Comparison of ENCODE assay signal across 34 cellular contexts in the genomic region with DNA sequence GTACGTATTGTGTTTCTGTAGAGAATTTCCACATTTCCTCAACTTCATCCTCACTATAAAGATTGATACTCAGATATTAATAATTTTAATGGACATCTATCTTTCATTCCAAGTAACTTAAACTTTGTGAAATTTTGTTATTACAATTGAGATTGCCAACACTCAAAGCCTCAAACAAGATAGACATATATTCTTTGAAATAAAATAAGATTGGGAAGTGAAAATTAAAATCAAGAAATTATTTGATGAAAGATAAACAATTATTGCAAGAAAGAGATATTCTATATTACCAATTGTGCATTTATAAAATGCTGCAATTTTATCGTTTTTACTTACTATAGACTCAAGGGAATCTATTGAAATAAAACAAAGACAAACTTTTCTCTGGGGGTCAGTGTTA. TPM values are rescaled to one million over a fixed set of nuclear protein-coding genes. Genes with fewer than 3 reads are reported as not detected.
"Had no signal": no experiment of that assay in that cellular context is flagged by ENCODE, and none has a peak within 500 bp of the region (broad histone marks: within the 10 kb centered on the region; RNA-seq: fewer than 3 reads in every experiment).

A gene (minus strand): TSS at position 101 of the 400 bp plus-strand sequence. CDS start 1,337 bp downstream, outside the sequence.

- H3K36me3 ChIP-seq: stomach, suprapubic skin, thoracic aorta, thyroid gland, tibial artery, tibial nerve, transverse colon, upper lobe of left lung, upper lobe of right lung, uterus, vagina had no signal

- H3K36me3 Mint-ChIP-seq: stimulated activated effector memory CD8-positive, alpha-beta T cell treated with anti-CD3 and anti-CD28 coated beads, Interleukin-12 subunit alpha, Interleukin-12 subunit beta, amount 100 ng/mL, for 72 hours; stimulated activated memory B cell treated with anti-CD40 and anti-IgM and Interleukin-4, amounts not matched to agents 10 μg/mL and 1 μg/mL and 100 μg/mL, for 72 hours; stimulated activated naive B cell treated with anti-CD40 and anti-IgM and Interleukin-4, amounts not matched to agents 10 μg/mL and 1 μg/mL and 100 μg/mL, for 72 hours; type B pancreatic cell had no signal

- H3K27ac Mint-ChIP-seq: stimulated activated effector memory CD8-positive, alpha-beta T cell treated with anti-CD3 and anti-CD28 coated beads, Interleukin-12 subunit alpha, Interleukin-12 subunit beta, amount 100 ng/mL, for 72 hours; stimulated activated memory B cell treated with anti-CD40 and anti-IgM and Interleukin-4, amounts not matched to agents 10 μg/mL and 1 μg/mL and 100 μg/mL, for 72 hours; stimulated activated naive B cell treated with anti-CD40 and anti-IgM and Interleukin-4, amounts not matched to agents 10 μg/mL and 1 μg/mL and 100 μg/mL, for 72 hours; stimulated activated naive CD8-positive, alpha-beta T cell treated with anti-CD3 and anti-CD28 coated beads, Interleukin-15, amount 100 ng/mL, for 72 hours; stimulated activated naive CD8-positive, alpha-beta T cell treated with anti-CD3 and anti-CD28 coated beads, Interleukin-15, Interleukin-2, amounts not matched to agents 100 ng/mL and 50 ng/mL, for 24 hours; type B pancreatic cell had no signal

- H3K4me1 Mint-ChIP-seq: stimulated activated effector memory CD8-positive, alpha-beta T cell treated with anti-CD3 and anti-CD28 coated beads, Interleukin-12 subunit alpha, Interleukin-12 subunit beta, amount 100 ng/mL, for 72 hours; stimulated activated memory B cell treated with anti-CD40 and anti-IgM and Interleukin-4, amounts not matched to agents 10 μg/mL and 1 μg/mL and 100 μg/mL, for 72 hours; stimulated activated naive B cell treated with anti-CD40 and anti-IgM and Interleukin-4, amounts not matched to agents 10 μg/mL and 1 μg/mL and 100 μg/mL, for 72 hours; stimulated activated naive CD8-positive, alpha-beta T cell treated with anti-CD3 and anti-CD28 coated beads, Interleukin-15, amount 100 ng/mL, for 72 hours had no signal

- H3K27ac ChIP-seq: stomach, suprapubic skin, testis, thoracic aorta, thyroid gland, tibial artery, tibial nerve, transverse colon, upper lobe of left lung, upper lobe of right lung, uterus, vagina had no signal

- FAIRE-seq: urothelium cell line had no signal

- H3K9me3 Mint-ChIP-seq: stimulated activated memory B cell treated with anti-CD40 and anti-IgM and Interleukin-4, amounts not matched to agents 10 μg/mL and 1 μg/mL and 100 μg/mL, for 72 hours; stimulated activated naive B cell treated with anti-CD40 and anti-IgM and Interleukin-4, amounts not matched to agents 10 μg/mL and 1 μg/mL and 100 μg/mL, for 72 hours; type B pancreatic cell had no signal

- DNase-seq: stimulated activated CD4-positive, alpha-beta T cell treated with anti-CD3 and anti-CD28 coated beads, Interleukin-2, amount 100 ng/mL, for 48 hours; stimulated activated CD4-positive, alpha-beta T cell treated with anti-CD3 and anti-CD28 coated beads, Interleukin-4, amount 100 ng/mL, for 1 hour; stimulated activated CD4-positive, alpha-beta T cell treated with anti-CD3 and anti-CD28 coated beads, Interleukin-4, amount 100 ng/mL, for 24 hours; stimulated activated CD4-positive, alpha-beta T cell treated with anti-CD3 and anti-CD28 coated beads, Interleukin-4, amount 100 ng/mL, for 4 hours; stimulated activated CD8-positive, alpha-beta memory T cell treated with anti-CD3 and anti-CD28 coated beads, Interleukin-4, amount 100 ng/mL, for 48 hours; stimulated activated naive B cell treated with anti-CD40 and anti-IgM and Interleukin-4, amounts not matched to agents 10 μg/mL and 1 μg/mL and 100 μg/mL, for 72 hours; stimulated activated naive CD4-positive, alpha-beta T cell; stimulated activated naive CD4-positive, alpha-beta T cell treated with Interleukin-2 at 50 U/mL for 16 hours; stimulated activated naive CD8-positive, alpha-beta T cell treated with anti-CD3 and anti-CD28 coated beads, Interleukin-15, amount 100 ng/mL, for 72 hours; stimulated activated naive CD8-positive, alpha-beta T cell treated with anti-CD3 and anti-CD28 coated beads, Interleukin-15, Interleukin-2, amounts not matched to agents 100 U/mL and 50 U/mL, for 24 hours; stomach; substantia nigra; testis; thyroid gland; tibial artery; transverse colon; trophoblast cell; upper lobe of left lung; upper lobe of right lung; uterus had no signal

- H3K4me1 ChIP-seq: stomach, suprapubic skin, testis, thyroid gland, tibial artery, tibial nerve, transverse colon, upper lobe of left lung, upper lobe of right lung, uterus, vagina had no signal

- H3K9me3 ChIP-seq: stomach, suprapubic skin, testis, thoracic aorta, thyroid gland, tibial artery, tibial nerve, transverse colon, upper lobe of left lung, upper lobe of right lung, uterus, vagina had no signal

- ATAC-seq: stimulated activated effector memory CD8-positive, alpha-beta T cell treated with anti-CD3 and anti-CD28 coated beads, Interleukin-12 subunit alpha, Interleukin-12 subunit beta, amount 100 ng/mL, for 72 hours; stimulated activated memory B cell treated with anti-CD40 and anti-IgM and Interleukin-4, amounts not matched to agents 10 μg/mL and 1 μg/mL and 100 μg/mL, for 72 hours; stimulated activated naive B cell treated with anti-CD40 and anti-IgM and Interleukin-4, amounts not matched to agents 10 μg/mL and 1 μg/mL and 100 μg/mL, for 72 hours; stimulated activated naive CD8-positive, alpha-beta T cell treated with anti-CD3 and anti-CD28 coated beads, Interleukin-15, amount 100 ng/mL, for 72 hours; stimulated activated naive CD8-positive, alpha-beta T cell treated with anti-CD3 and anti-CD28 coated beads, Interleukin-15, Interleukin-2, amounts not matched to agents 100 U/mL and 50 U/mL, for 24 hours; upper lobe of right lung had no signal

- H3K4me3 Mint-ChIP-seq: stimulated activated effector memory CD8-positive, alpha-beta T cell treated with anti-CD3 and anti-CD28 coated beads, Interleukin-12 subunit alpha, Interleukin-12 subunit beta, amount 100 ng/mL, for 72 hours; stimulated activated memory B cell treated with anti-CD40 and anti-IgM and Interleukin-4, amounts not matched to agents 10 μg/mL and 1 μg/mL and 100 μg/mL, for 72 hours; stimulated activated naive B cell treated with anti-CD40 and anti-IgM and Interleukin-4, amounts not matched to agents 10 μg/mL and 1 μg/mL and 100 μg/mL, for 72 hours; stimulated activated naive CD8-positive, alpha-beta T cell treated with anti-CD3 and anti-CD28 coated beads, Interleukin-15, amount 100 ng/mL, for 72 hours; stimulated activated naive CD8-positive, alpha-beta T cell treated with anti-CD3 and anti-CD28 coated beads, Interleukin-15, Interleukin-2, amounts not matched to agents 100 ng/mL and 50 ng/mL, for 24 hours; type B pancreatic cell had no signal

- H3K4me3 ChIP-seq: stomach, suprapubic skin, testis, thoracic aorta, thyroid gland, tibial artery, tibial nerve, transverse colon, upper lobe of left lung, upper lobe of right lung, uterus, vagina had no signal

RNA-seq across cellular contexts. Expression of the gene that starts here (rescaled TPM):
- total RNA-seq: stomach, subcutaneous adipose tissue, suprapubic skin, temporal lobe, testis, thoracic aorta, thyroid gland, tibial nerve, transverse colon, upper lobe of left lung, upper lobe of right lung, ureter, urinary bladder, uterus, vagina had no signal
- polyA plus RNA-seq: stomach, thymus, urinary bladder had no signal
